14 cellular contexts compared by ENCODE assay signal in the genomic region with DNA sequence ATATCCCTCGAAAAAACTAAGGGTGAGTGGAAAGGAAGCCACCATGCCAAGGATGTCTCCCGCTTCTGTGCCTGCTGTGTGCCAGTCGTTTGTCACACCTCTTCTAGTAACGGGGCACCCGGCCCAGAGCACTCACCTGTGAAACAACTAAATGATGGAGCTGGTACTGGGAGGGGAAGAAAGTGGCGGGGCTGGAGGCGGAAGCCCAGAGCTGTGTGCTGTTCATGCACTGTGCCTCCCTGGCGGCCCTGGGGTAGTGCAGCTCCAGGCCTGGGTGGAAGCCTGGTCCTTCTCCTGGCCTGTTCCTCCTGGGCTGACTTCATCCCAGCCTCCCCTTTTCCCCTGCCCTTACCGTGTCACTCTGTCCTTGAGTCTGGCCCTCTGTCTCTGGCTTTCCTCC.
A peak's percentile ranks its signal among the peaks of the same experiment; 100 is the strongest.
DNase-seq lines count a peak whose midpoint lies in the region; ATAC-seq, FAIRE-seq and TF ChIP-seq lines count a peak whose summit lies in the region.
"Had no signal": no experiment of that assay in that cellular context is flagged by ENCODE, and none has a peak within 500 bp of the region (broad histone marks: within the 10 kb centered on the region; RNA-seq: fewer than 3 reads in every experiment).

No MANE protein-coding gene starts in this region.

- TF ChIP-seq POLR2A in HepG2 (IDR thresholded peaks at IDR 0.05; ENCODE audit: insufficient read depth in 1 of 2, low read depth in 2 of 2, low read length in 2 of 2) = no peak
- no peak for TF ChIP-seq POLR2A in right lobe of liver (IDR thresholded peaks at IDR 0.05)
- TF ChIP-seq POLR2A in heart left ventricle (IDR thresholded peaks at IDR 0.05) = no peak

- H4K20me1 ChIP-seq in HepG2 (ENCODE audit: insufficient read depth, low read length) = no peaks in the 10 kb centered on the region

- H3K27me3 ChIP-seq in HepG2 (ENCODE audit: control insufficient read depth in 1 of 2, insufficient read depth in 2 of 2, low read length in 2 of 2) (peaks cover 8 to 14% of the 10 kb centered on the region in 2 experiments; a peak in 4 of 5 replicates), right lobe of liver (no peaks in the 10 kb centered on the region), heart left ventricle (no peaks in the 10 kb centered on the region)
- no peaks in the 10 kb centered on the region for H3K27me3 ChIP-seq in CD4-positive, alpha-beta memory T cell (ENCODE audit: insufficient read depth, low read length)
- H3K27me3 ChIP-seq: SJCRH30 had no signal

- no peak overlapping the region for H2AFZ ChIP-seq in HepG2 (ENCODE audit: low read length)

- H3K27ac Mint-ChIP-seq in activated T-helper 17 cell treated with anti-CD3 and anti-CD28 coated beads, Interleukin-2, amount 50 U/mL, for 72 hours = peak overlapping the region; percentile 82
- H3K27ac Mint-ChIP-seq in CD4-positive, alpha-beta memory T cell = no peak overlapping the region
- H3K27ac Mint-ChIP-seq in HFFc6 = no peak overlapping the region
- H3K27ac Mint-ChIP-seq: immature natural killer cell; stimulated activated effector memory CD8-positive, alpha-beta T cell treated with anti-CD3 and anti-CD28 coated beads, Interleukin-12 subunit alpha, Interleukin-12 subunit beta, amount 100 ng/mL, for 72 hours had no signal

- H3K4me3 Mint-ChIP-seq in activated T-helper 17 cell treated with anti-CD3 and anti-CD28 coated beads, Interleukin-2, amount 50 U/mL, for 72 hours = peak overlapping the region; percentile 21
- H3K4me3 Mint-ChIP-seq in CD4-positive, alpha-beta memory T cell = no peak overlapping the region
- no peak overlapping the region for H3K4me3 Mint-ChIP-seq in HFFc6
- H3K4me3 Mint-ChIP-seq: activated T-cell treated with anti-CD3 and anti-CD28 coated beads, Interleukin-2, amount 50 U/mL, for 4 hours; immature natural killer cell; stimulated activated effector memory CD8-positive, alpha-beta T cell treated with anti-CD3 and anti-CD28 coated beads, Interleukin-12 subunit alpha, Interleukin-12 subunit beta, amount 100 ng/mL, for 72 hours had no signal

- POLR2A ChIA-PET in HepG2 (lab: Yijun Ruan, JAX) = no interaction called here
- POLR2A ChIA-PET in CD4-positive, alpha-beta memory T cell (lab: Charles Lee; ENCODE audit: partially characterized antibody) = no interaction called here

- no peak for FAIRE-seq in HepG2 (lab: Jason Lieb, UNC)
- FAIRE-seq: astrocyte had no signal

- in situ Hi-C loops in HepG2 (cut with HindIII; ENCODE audit: extremely low pct_ligation_motif_present, low pct_unique_long_range_greater_than_20kb) = no loop called here

- H3K4me1 ChIP-seq in HepG2 (ENCODE audit: insufficient read depth, low read length) (no peaks in the 10 kb centered on the region), right lobe of liver (no peaks in the 10 kb centered on the region), heart left ventricle (no peaks in the 10 kb centered on the region)
- no peaks in the 10 kb centered on the region for H3K4me1 ChIP-seq in CD4-positive, alpha-beta memory T cell (ENCODE audit: insufficient read depth, low read length)
- H3K4me1 ChIP-seq: SJCRH30 had no signal

- H3K36me3 ChIP-seq in HepG2 (replicated peaks in 1 of 2; ENCODE audit: control insufficient read depth in 1 of 2, insufficient read depth in 2 of 2, low read length in 2 of 2) (no peaks in the 10 kb centered on the region), right lobe of liver (no peaks in the 10 kb centered on the region), heart left ventricle (peaks cover 0 to 3% (median 0%) of the 10 kb centered on the region in 9 donors)
- H3K36me3 ChIP-seq in CD4-positive, alpha-beta memory T cell (ENCODE audit: insufficient read depth, low read length) = no peaks in the 10 kb centered on the region
- H3K36me3 ChIP-seq: SJCRH30 had no signal

- peaks cover 9% of the 10 kb centered on the region for H3K4me1 Mint-ChIP-seq in activated T-helper 17 cell treated with anti-CD3 and anti-CD28 coated beads, Interleukin-2, amount 50 U/mL, for 72 hours
- H3K4me1 Mint-ChIP-seq in CD4-positive, alpha-beta memory T cell = no peaks in the 10 kb centered on the region
- H3K4me1 Mint-ChIP-seq in HFFc6 (ENCODE audit: low read depth) = no peaks in the 10 kb centered on the region
- H3K4me1 Mint-ChIP-seq: immature natural killer cell had no signal

- no peak overlapping the region for H3K4me2 ChIP-seq in HepG2 (ENCODE audit: low read depth, low read length)

- H3K9me3 Mint-ChIP-seq in activated T-helper 17 cell treated with anti-CD3 and anti-CD28 coated beads, Interleukin-2, amount 50 U/mL, for 72 hours = peaks cover 8% of the 10 kb centered on the region
- H3K9me3 Mint-ChIP-seq in CD4-positive, alpha-beta memory T cell = peaks cover 4 to 25% (median 13%) of the 10 kb centered on the region in 8 donors
- peaks cover 13% of the 10 kb centered on the region for H3K9me3 Mint-ChIP-seq in HFFc6

- peaks cover 4% of the 10 kb centered on the region for H3K36me3 Mint-ChIP-seq in activated T-helper 17 cell treated with anti-CD3 and anti-CD28 coated beads, Interleukin-2, amount 50 U/mL, for 72 hours (ENCODE audit: low read depth)
- peaks cover 0 to 7% of the 10 kb centered on the region in 2 donors for H3K36me3 Mint-ChIP-seq in CD4-positive, alpha-beta memory T cell
- peaks cover 8% of the 10 kb centered on the region for H3K36me3 Mint-ChIP-seq in HFFc6 (ENCODE audit: low read depth)
- H3K36me3 Mint-ChIP-seq: stimulated activated effector memory CD8-positive, alpha-beta T cell treated with anti-CD3 and anti-CD28 coated beads, Interleukin-12 subunit alpha, Interleukin-12 subunit beta, amount 100 ng/mL, for 72 hours had no signal

- CTCF ChIA-PET in HepG2 (lab: Yijun Ruan, JAX; ENCODE audit: low intra/inter-chr PET ratio, low total read pairs) = no interaction called here
- CTCF ChIA-PET in CD4-positive, alpha-beta memory T cell (lab: Charles Lee; ENCODE audit: partially characterized antibody) = no interaction called here

- H3K9me3 ChIP-seq in HepG2 (ENCODE audit: low read length) (no peaks in the 10 kb centered on the region), right lobe of liver (peaks cover 0 to 7% (median 0%) of the 10 kb centered on the region in 4 donors), heart left ventricle (peaks cover 0 to 21% (median 6%) of the 10 kb centered on the region in 12 donors)
- H3K9me3 ChIP-seq in CD4-positive, alpha-beta memory T cell (ENCODE audit: control insufficient read depth in 1 of 2, low read length in 2 of 2) = no peaks in the 10 kb centered on the region
- H3K9me3 ChIP-seq: SJCRH30 had no signal

- no peaks in the 10 kb centered on the region for H3K79me2 ChIP-seq in HepG2 (ENCODE audit: insufficient read depth, low read length)

- H3K4me3 ChIP-seq in HepG2 (replicated peaks in 1 of 3; ENCODE audit: insufficient read depth in 1 of 3, low read depth in 2 of 3, low read length in 3 of 3) (no peak overlapping the region), right lobe of liver (no peak overlapping the region), heart left ventricle (no peak overlapping the region)
- no peak overlapping the region for H3K4me3 ChIP-seq in CD4-positive, alpha-beta memory T cell (ENCODE audit: low read length in 2 of 2)
- H3K4me3 ChIP-seq: SJCRH30 had no signal

- peak; percentile 70 for ATAC-seq in HepG2
- ATAC-seq in right lobe of liver = no peak
- no peak for ATAC-seq in activated T-helper 17 cell treated with anti-CD3 and anti-CD28 coated beads, Interleukin-2, amount 50 U/mL, for 72 hours (replicated peaks)
- no peak for ATAC-seq in heart left ventricle

- TF ChIP-seq CTCF in HepG2 (CRISPR knock-in tag; IDR thresholded peaks at IDR 0.05) (no peak), right lobe of liver (IDR thresholded peaks at IDR 0.05) (no peak), HFFc6 (IDR thresholded peaks at IDR 0.05) (no peak), heart left ventricle (IDR thresholded peaks at IDR 0.05) (no peak)

- intact Hi-C loops in HepG2 (cut with micrococcal nuclease; ENCODE audit: unreplicated experiment) (no loop called here), right lobe of liver (cut with DNase I) (no loop called here), heart left ventricle (cut with DNase I) (no loop called here)
- intact Hi-C loops in CD4-positive, alpha-beta memory T cell (cut with micrococcal nuclease) = no loop called here

- no peak for TF ChIP-seq RAD21 in HepG2 (CRISPR knock-in tag; IDR thresholded peaks at IDR 0.05)

- 15% methylated on average over 5 of the region's 9 CpGs for WGBS in HepG2 (ENCODE audit: low lambda C conversion rate)
- 67% methylated on average over 5 of the region's 9 CpGs for WGBS in right lobe of liver (ENCODE audit: insufficient coverage, low coverage, low lambda C conversion rate, missing lambda C conversion rate)
- WGBS in heart left ventricle, 4 donors = 81 to 90% (median 84%) methylated on average over 8 to 9 of the region's 9 CpGs

- BruUV-seq in HepG2 (replicated peaks; lab: Mats Ljungman, UMichigan) = no TSS peak

- DNase-seq in HepG2 (ENCODE audit: low spot score) = no peak
- no peak for DNase-seq in right lobe of liver
- peak; percentile 90 for DNase-seq in NCI-H1092 treated with DMSO at 0.1 percent for 48 hours (lab: John Stamatoyannopoulos, UW)
- DNase-seq in CD4-positive, alpha-beta memory T cell = no peak
- DNase-seq in HFFc6 = no peak
- no peak for DNase-seq in kidney glomerular epithelial cell (lab: John Stamatoyannopoulos, UW)
- no peak for DNase-seq in heart left ventricle
- DNase-seq: activated T-cell treated with anti-CD3 and anti-CD28 coated beads, Interleukin-2, amount 50 U/mL, for 4 hours; immature natural killer cell; NCI-H446 had no signal

- peaks cover 34% of the 10 kb centered on the region for H3K27me3 Mint-ChIP-seq in activated T-helper 17 cell treated with anti-CD3 and anti-CD28 coated beads, Interleukin-2, amount 50 U/mL, for 72 hours
- peaks cover 6 to 8% of the 10 kb centered on the region in 2 donors for H3K27me3 Mint-ChIP-seq in CD4-positive, alpha-beta memory T cell
- peaks cover 54% of the 10 kb centered on the region for H3K27me3 Mint-ChIP-seq in HFFc6 (ENCODE audit: insufficient read depth)

- H3K9ac ChIP-seq in HepG2 (ENCODE audit: insufficient read depth, low read depth, low read length) = no peak overlapping the region

- H3K27ac ChIP-seq in HepG2 (ENCODE audit: extremely low read length, insufficient read depth, low read length) (no peak overlapping the region), right lobe of liver (no peak overlapping the region), heart left ventricle (no peak overlapping the region)
- H3K27ac ChIP-seq in CD4-positive, alpha-beta memory T cell (ENCODE audit: low read depth, low read length) = no peak overlapping the region
- H3K27ac ChIP-seq: SJCRH30 had no signal

- TF ChIP-seq EP300 in HepG2 (IDR thresholded peaks at IDR 0.05; ENCODE audit: low read depth in 2 of 2, low read length in 2 of 2) = no peak
- TF ChIP-seq EP300 in HepG2 (CRISPR knock-in tag; IDR thresholded peaks at IDR 0.05; ENCODE audit: borderline replicate concordance) = no peak

TF ChIP-seq in HepG2, 621 proteins besides CTCF, POLR2A, EP300 and RAD21 (continues in another document):
- no peak for TF ChIP-seq MATR3 (CRISPR knock-in tag; IDR thresholded peaks at IDR 0.05)
